Comparison of ENCODE assay signal across 22 cellular contexts in genomic region chr4:95317124-95317820, GRCh38.
DNase-seq lines count a peak whose midpoint lies in the region; ATAC-seq, FAIRE-seq and TF ChIP-seq lines count a peak whose summit lies in the region.
"Had no signal": no experiment of that assay in that cellular context is flagged by ENCODE, and none has a peak within 500 bp of the region (broad histone marks: within the 10 kb centered on the region; RNA-seq: fewer than 3 reads in every experiment).

No MANE protein-coding gene starts in this region.

- H3K36me3 ChIP-seq in K562 (ENCODE audit: control insufficient read depth, insufficient read depth, low read length): no peaks in the 10 kb centered on the region
- H3K36me3 ChIP-seq in mesenchymal stem cell (ENCODE audit: control insufficient read depth in 1 of 2, insufficient read depth in 2 of 2, low read depth in 1 of 2, low read length in 2 of 2): no peaks in the 10 kb centered on the region
- H3K36me3 ChIP-seq in breast epithelium: no peaks in the 10 kb centered on the region
- H3K36me3 ChIP-seq: colonic mucosa, neutrophil, suprapubic skin had no signal

- no peak overlapping the region for H4K8ac ChIP-seq in mesenchymal stem cell (ENCODE audit: low read length)

- DNase-seq in left ventricle myocardium superior (no peak), Right ventricle myocardium superior (no peak), K562 (ENCODE audit: extremely low read depth in 1 of 4, low spot score in 3 of 4) (no peak), mesenchymal stem cell (no peak), type B pancreatic cell (ENCODE audit: extremely low spot score, unreplicated experiment) (no peak), breast epithelium (ENCODE audit: low spot score in 2 of 2) (no peak)
- no peak for DNase-seq in central memory CD4-positive, alpha-beta T cell
- DNase-seq: activated CD4-positive, alpha-beta memory T cell treated with anti-CD3 and anti-CD28 coated beads for 36 hours; CD4-positive, alpha-beta T cell; colonic mucosa; DMS79 treated with DMSO at 0.1 percent for 48 hours; foreskin fibroblast; kidney glomerular epithelial cell; MM.1S; NCI-H187 treated with DMSO at 0.1 percent for 48 hours; NCI-H524 treated with DMSO at 0.1 percent for 48 hours; SHP77; T-helper 2 cell had no signal

- peak overlapping the region; percentile 1 for H3K4me3 Mint-ChIP-seq in type B pancreatic cell
- H3K4me3 Mint-ChIP-seq: activated CD4-positive, alpha-beta memory T cell treated with anti-CD3 and anti-CD28 coated beads for 36 hours; CD4-positive, alpha-beta T cell; IgD-negative memory B cell had no signal

- peaks cover 16% of the 10 kb centered on the region for H3K36me3 Mint-ChIP-seq in type B pancreatic cell
- H3K36me3 Mint-ChIP-seq: activated CD4-positive, alpha-beta memory T cell treated with anti-CD3 and anti-CD28 coated beads for 36 hours; IgD-negative memory B cell had no signal

- H3K9me1 ChIP-seq in K562 (ENCODE audit: control insufficient read depth, insufficient read depth, low read length): no peaks in the 10 kb centered on the region

- H3K4me1 ChIP-seq in K562 (replicated peaks in 1 of 2; ENCODE audit: control insufficient read depth in 2 of 2, insufficient read depth in 2 of 2, low read length in 2 of 2): peaks cover 0 to 2% of the 10 kb centered on the region in 2 experiments; a peak in 1 of 5 replicates
- H3K4me1 ChIP-seq in mesenchymal stem cell (ENCODE audit: control insufficient read depth, insufficient read depth, low read depth, low read length): no peaks in the 10 kb centered on the region
- no peaks in the 10 kb centered on the region for H3K4me1 ChIP-seq in breast epithelium
- H3K4me1 ChIP-seq: colonic mucosa, suprapubic skin had no signal

- no peaks in the 10 kb centered on the region for H3K9me3 Mint-ChIP-seq in type B pancreatic cell
- H3K9me3 Mint-ChIP-seq: activated CD4-positive, alpha-beta memory T cell treated with anti-CD3 and anti-CD28 coated beads for 36 hours; CD4-positive, alpha-beta T cell had no signal

- TF ChIP-seq POLR2A in K562 (conservative IDR thresholded peaks at IDR 0.05) (no peak), breast epithelium (IDR thresholded peaks at IDR 0.05) (no peak)

- H3K79me2 ChIP-seq in K562 (ENCODE audit: control insufficient read depth, insufficient read depth, low read length): no peaks in the 10 kb centered on the region

- no peak overlapping the region for H3K4ac ChIP-seq in mesenchymal stem cell (ENCODE audit: low read depth in 1 of 2, low read length in 2 of 2)

- no peaks in the 10 kb centered on the region for H3K27me3 ChIP-seq in K562 (ENCODE audit: control insufficient read depth in 2 of 2, insufficient read depth in 2 of 2, low read length in 2 of 2)
- H3K27me3 ChIP-seq in mesenchymal stem cell (ENCODE audit: control insufficient read depth in 1 of 2, insufficient read depth in 1 of 2, low read length in 2 of 2): peaks cover 0 to 3% of the 10 kb centered on the region in 2 experiments
- no peaks in the 10 kb centered on the region for H3K27me3 ChIP-seq in breast epithelium
- H3K27me3 ChIP-seq: colonic mucosa, neutrophil, suprapubic skin had no signal

- H3K14ac ChIP-seq in mesenchymal stem cell (ENCODE audit: low read length in 2 of 2): no peak overlapping the region

- H3K27ac Mint-ChIP-seq in type B pancreatic cell: no peak overlapping the region
- H3K27ac Mint-ChIP-seq: activated CD4-positive, alpha-beta memory T cell treated with anti-CD3 and anti-CD28 coated beads for 36 hours; CD4-positive, alpha-beta T cell; IgD-negative memory B cell had no signal

- H3K4me2 ChIP-seq in K562 (ENCODE audit: insufficient read depth, low read length) (no peak overlapping the region), mesenchymal stem cell (ENCODE audit: low read length, poor library complexity, severe bottlenecking) (no peak overlapping the region)

- no peak overlapping the region for H2AK5ac ChIP-seq in mesenchymal stem cell (ENCODE audit: low read length, severe bottlenecking)

- H2BK120ac ChIP-seq in mesenchymal stem cell (ENCODE audit: low read depth, low read length): no peak overlapping the region

- H3K79me1 ChIP-seq in mesenchymal stem cell (replicated peaks; ENCODE audit: low read length, poor library complexity, severe bottlenecking): no peaks in the 10 kb centered on the region

- H3K4me3 ChIP-seq in K562 (no peak overlapping the region), mesenchymal stem cell (ENCODE audit: insufficient read depth in 1 of 2, low read depth in 1 of 2, low read length in 2 of 2) (no peak overlapping the region), breast epithelium (no peak overlapping the region)
- H3K4me3 ChIP-seq: colonic mucosa, suprapubic skin had no signal

- H3K27me3 Mint-ChIP-seq in type B pancreatic cell: peaks cover 7% of the 10 kb centered on the region
- H3K27me3 Mint-ChIP-seq: CD4-positive, alpha-beta T cell; IgD-negative memory B cell had no signal

- no peak overlapping the region for H3K23ac ChIP-seq in mesenchymal stem cell (ENCODE audit: low read length in 2 of 2)

- H2AFZ ChIP-seq in K562 (ENCODE audit: low read depth, low read length) (peak overlapping the region; percentile 83), mesenchymal stem cell (ENCODE audit: low read depth, low read length) (no peak overlapping the region)

- H2BK5ac ChIP-seq in mesenchymal stem cell (ENCODE audit: low read depth, low read length, poor library complexity, severe bottlenecking): no peak overlapping the region

- ATAC-seq in left ventricle myocardium superior: peak; percentile 34
- no peak for ATAC-seq in Right ventricle myocardium superior (ENCODE audit: poor library complexity)
- peak; percentile 47; the same call in 2 of the 3 replicates for ATAC-seq in K562
- ATAC-seq in GM21737 (IDR thresholded peaks at IDR 0.05; ENCODE audit: unreplicated experiment): no peak

- WGBS in K562 (ENCODE audit: insufficient coverage, low coverage, missing lambda C conversion rate): 17% methylated on average over 10 of the region's 10 CpGs
- 78% methylated on average over 10 of the region's 10 CpGs for WGBS in mesenchymal stem cell

- TF ChIP-seq RAD21 in K562 (CRISPR knock-in tag; conservative IDR thresholded peaks at IDR 0.05 in 1 of 2, IDR thresholded peaks at IDR 0.05 in 1 of 2): no peak

- no peaks in the 10 kb centered on the region for H4K20me1 ChIP-seq in K562 (replicated peaks; ENCODE audit: control insufficient read depth, insufficient read depth, low read length)

- H4K91ac ChIP-seq in mesenchymal stem cell (ENCODE audit: low read length): peak overlapping the region; percentile 34

- TF ChIP-seq CTCF in K562 (IDR thresholded peaks at IDR 0.05 in 2 of 3, conservative IDR thresholded peaks at IDR 0.05 in 1 of 3; ENCODE audit: insufficient read depth in 2 of 3, low read depth in 1 of 3, low read length in 3 of 3): no peak
- no peak for TF ChIP-seq CTCF in type B pancreatic cell (conservative IDR thresholded peaks at IDR 0.05)
- TF ChIP-seq CTCF in breast epithelium (IDR thresholded peaks at IDR 0.05): no peak

- no peak overlapping the region for H3K18ac ChIP-seq in mesenchymal stem cell (ENCODE audit: low read depth in 1 of 2, low read length in 2 of 2)

- no peak overlapping the region for H2BK15ac ChIP-seq in mesenchymal stem cell (ENCODE audit: low read depth, poor library complexity, severe bottlenecking)

- peaks cover 27% of the 10 kb centered on the region for H3K4me1 Mint-ChIP-seq in type B pancreatic cell (ENCODE audit: unreplicated experiment)
- H3K4me1 Mint-ChIP-seq: IgD-negative memory B cell had no signal

- H3K9ac ChIP-seq in K562 (ENCODE audit: insufficient read depth in 1 of 2, low read depth in 2 of 2, low read length in 2 of 2) (no peak overlapping the region), mesenchymal stem cell (ENCODE audit: low read length) (no peak overlapping the region)

- POLR2A ChIA-PET in K562 (lab: Yijun Ruan, JAX): no interaction called here

- H3K27ac ChIP-seq in K562 (ENCODE audit: extremely low read depth, low read depth, low read length): no peak overlapping the region
- H3K27ac ChIP-seq in mesenchymal stem cell (ENCODE audit: low read length, poor library complexity, severe bottlenecking): no peak overlapping the region
- H3K27ac ChIP-seq in breast epithelium: no peak overlapping the region
- H3K27ac ChIP-seq: colonic mucosa, neutrophil, suprapubic skin had no signal

- intact Hi-C loops in left ventricle myocardium superior (cut with micrococcal nuclease): no loop called here
- intact Hi-C loops in Right ventricle myocardium superior (cut with DNase I): no loop called here
- intact Hi-C loops in K562 (cut with micrococcal nuclease): no loop called here
- intact Hi-C loops in breast epithelium (cut with DNase I; ENCODE audit: low total_unique reads): no loop called here

- no peaks in the 10 kb centered on the region for H3K9me3 ChIP-seq in K562 (replicated peaks; ENCODE audit: control insufficient read depth, insufficient read depth, low read depth, low read length)
- H3K9me3 ChIP-seq in mesenchymal stem cell (ENCODE audit: control insufficient read depth, low read length): no peaks in the 10 kb centered on the region
- no peaks in the 10 kb centered on the region for H3K9me3 ChIP-seq in breast epithelium
- H3K9me3 ChIP-seq: colonic mucosa, neutrophil, suprapubic skin had no signal

- no peak overlapping the region for H2BK12ac ChIP-seq in mesenchymal stem cell (ENCODE audit: low read length in 2 of 2)

- in situ Hi-C loops in K562 (cut with MboI): no loop called here

- no peak for TF ChIP-seq EP300 in K562 (IDR thresholded peaks at IDR 0.05; ENCODE audit: low read length)

- CTCF ChIA-PET in K562 (lab: Yijun Ruan, JAX; ENCODE audit: low intra/inter-chr PET ratio): no interaction called here

- no peak for FAIRE-seq in K562 (lab: Jason Lieb, UNC)

- BruUV-seq in K562 (replicated peaks; lab: Mats Ljungman, UMichigan): no TSS peak

TF ChIP-seq in K562, 482 proteins besides CTCF, POLR2A, EP300 and RAD21 (continues in another document):
- TF ChIP-seq CHD4 (IDR thresholded peaks at IDR 0.05; ENCODE audit: insufficient read depth, insufficient replicate concordance, low read depth, low read length, poor library complexity, severe bottlenecking): no peak
- TF ChIP-seq MEF2A (IDR thresholded peaks at IDR 0.05; ENCODE audit: control insufficient read depth, low read depth, low read length): no peak

Comparison
In these comparisons a context has a peak if more than half of its experiments do, and no peak if none do; other contexts are left out.
1. ATAC-seq: peak in left ventricle myocardium superior (single experiment) and K562 (single experiment); none in Right ventricle myocardium superior (single experiment) and GM21737 (single experiment).